Comparison of ENCODE assay signal across 15 cellular contexts in the genomic region with DNA sequence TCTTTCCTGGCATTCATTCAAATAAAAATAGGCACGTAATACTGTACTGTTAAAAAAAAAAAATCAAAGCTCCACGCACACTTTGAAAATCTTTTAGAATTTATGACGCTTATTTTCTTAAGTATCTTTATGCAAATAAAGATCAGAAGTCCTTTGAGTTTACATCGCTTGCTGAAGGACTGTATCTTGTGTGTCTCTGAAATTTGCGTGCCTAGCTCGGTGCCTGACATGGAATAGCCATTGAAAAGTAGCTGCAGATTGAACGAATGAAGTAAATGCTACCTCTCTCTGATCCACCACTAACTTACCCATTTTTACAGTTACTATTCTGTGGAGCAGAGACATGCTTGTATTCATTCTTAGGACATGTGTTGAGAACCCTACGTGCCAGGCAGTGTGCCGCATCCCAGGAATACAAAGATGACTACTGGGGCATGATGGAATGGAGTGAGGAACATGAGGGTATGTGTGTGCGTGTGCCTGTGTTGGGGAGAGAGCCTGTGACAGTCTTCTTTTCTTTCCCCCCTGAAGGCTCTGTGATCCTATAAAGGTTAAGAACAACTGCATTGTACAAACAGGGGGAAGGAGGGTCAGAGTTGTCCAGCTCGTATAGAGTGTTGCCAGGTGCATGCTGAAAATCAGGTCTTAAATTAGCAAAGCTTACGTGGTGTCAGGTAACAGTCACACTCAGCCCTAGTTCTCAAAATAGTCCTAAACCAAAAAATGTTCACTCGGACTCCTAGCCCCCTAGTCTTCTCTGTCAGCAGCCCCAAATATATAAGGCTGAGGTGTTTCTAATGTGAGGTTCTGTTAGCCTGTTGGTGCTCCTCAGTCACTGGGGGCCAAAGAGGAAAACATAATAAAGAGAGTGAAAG.
A peak's percentile ranks its signal among the peaks of the same experiment; 100 is the strongest.
DNase-seq lines count a peak whose midpoint lies in the region; ATAC-seq and TF ChIP-seq lines count a peak whose summit lies in the region.
"Had no signal": no experiment of that assay in that cellular context is flagged by ENCODE, and none has a peak within 500 bp of the region (broad histone marks: within the 10 kb centered on the region; RNA-seq: fewer than 3 reads in every experiment).

No MANE protein-coding gene starts in this region.

- POLR2A ChIA-PET in CD4-positive, alpha-beta T cell (lab: Charles Lee): interaction anchor here (0.7 to 19.5 kb wide), 18 partner anchors 9 to 88 kb away, joined by 3 to 1077 read pairs (median 4); no protein-coding TSS in a partner anchor

- no peak overlapping the region for H3K27ac Mint-ChIP-seq in CD4-positive, alpha-beta T cell
- no peak overlapping the region for H3K27ac Mint-ChIP-seq in activated T-helper 2 cell treated with anti-CD3 and anti-CD28 coated beads, Interferon-gamma antibody, Interleukin-2, Interleukin-4, amounts not matched to agents 10 μg/mL and 5 μg/mL and 100 μg/mL, durations not matched to agents 14 hours and 24 hours and 36 hours
- peak overlapping the region; percentile 5 for H3K27ac Mint-ChIP-seq in mesothelial cell of epicardium
- H3K27ac Mint-ChIP-seq: activated CD8-positive, alpha-beta T cell treated with anti-CD3 and anti-CD28 coated beads for 36 hours; activated naive CD8-positive, alpha-beta T cell treated with anti-CD3 and anti-CD28 coated beads, Interleukin-2, amount 10 ng/mL, durations not matched to agents 7 days and 5 days; nephron had no signal

- H3K27me3 Mint-ChIP-seq in CD4-positive, alpha-beta T cell: no peaks in the 10 kb centered on the region
- H3K27me3 Mint-ChIP-seq in activated T-helper 2 cell treated with anti-CD3 and anti-CD28 coated beads, Interferon-gamma antibody, Interleukin-2, Interleukin-4, amounts not matched to agents 10 μg/mL and 5 μg/mL and 100 μg/mL, durations not matched to agents 14 hours and 24 hours and 36 hours (ENCODE audit: low read depth): no peaks in the 10 kb centered on the region
- H3K27me3 Mint-ChIP-seq in mesothelial cell of epicardium (ENCODE audit: low read depth): peaks cover 33% of the 10 kb centered on the region
- H3K27me3 Mint-ChIP-seq: activated CD8-positive, alpha-beta T cell treated with anti-CD3 and anti-CD28 coated beads for 36 hours; activated naive CD8-positive, alpha-beta T cell treated with anti-CD3 and anti-CD28 coated beads, Interleukin-2, amount 10 ng/mL, durations not matched to agents 7 days and 5 days; T-cell had no signal

- intact Hi-C loops in CD4-positive, alpha-beta T cell (cut with DNase I, micrococcal nuclease): loop anchor here (2.0 to 5.0 kb wide), 5 partner anchors 27 to 78 kb away; no protein-coding TSS in a partner anchor
- intact Hi-C loops in activated T-helper 2 cell treated with anti-CD3 and anti-CD28 coated beads, Interferon-gamma antibody, Interleukin-2, Interleukin-4, amounts not matched to agents 10 μg/mL and 5 μg/mL and 100 μg/mL, durations not matched to agents 14 hours and 24 hours and 36 hours (cut with micrococcal nuclease): loop anchor here (1.0 to 5.0 kb wide), 3 partner anchors 21 to 32 kb away; no protein-coding TSS in a partner anchor

- peak overlapping the region; percentile 75 for H3K27ac ChIP-seq in CD4-positive, alpha-beta T cell (ENCODE audit: low read depth, low read length)
- H3K27ac ChIP-seq: right lobe of liver, suprapubic skin had no signal

- H3K4me3 ChIP-seq in GM08714 (ENCODE audit: low read length): peak overlapping the region; percentile 38; the same call in 1 of the 2 replicates
- H3K4me3 ChIP-seq: right lobe of liver, suprapubic skin had no signal

- TF ChIP-seq CTCF in CD4-positive, alpha-beta T cell (IDR thresholded peaks at IDR 0.05): no peak
- TF ChIP-seq CTCF in mesothelial cell of epicardium (IDR thresholded peaks at IDR 0.05; ENCODE audit: unreplicated experiment): no peak

- H3K4me1 Mint-ChIP-seq in CD4-positive, alpha-beta T cell (ENCODE audit: low read depth): peaks cover 36% of the 10 kb centered on the region
- H3K4me1 Mint-ChIP-seq in activated T-helper 2 cell treated with anti-CD3 and anti-CD28 coated beads, Interferon-gamma antibody, Interleukin-2, Interleukin-4, amounts not matched to agents 10 μg/mL and 5 μg/mL and 100 μg/mL, durations not matched to agents 14 hours and 24 hours and 36 hours (ENCODE audit: low read depth): peaks cover 94% of the 10 kb centered on the region
- peaks cover 27% of the 10 kb centered on the region for H3K4me1 Mint-ChIP-seq in mesothelial cell of epicardium

- peaks cover 65% of the 10 kb centered on the region for H3K36me3 Mint-ChIP-seq in CD4-positive, alpha-beta T cell (ENCODE audit: low read depth)
- H3K36me3 Mint-ChIP-seq in activated T-helper 2 cell treated with anti-CD3 and anti-CD28 coated beads, Interferon-gamma antibody, Interleukin-2, Interleukin-4, amounts not matched to agents 10 μg/mL and 5 μg/mL and 100 μg/mL, durations not matched to agents 14 hours and 24 hours and 36 hours (ENCODE audit: low read depth): peaks cover 79% of the 10 kb centered on the region
- peaks cover 2% of the 10 kb centered on the region for H3K36me3 Mint-ChIP-seq in mesothelial cell of epicardium

- peak in 1 of 10 experiments; percentile 27 for DNase-seq in CD4-positive, alpha-beta T cell
- no peak for DNase-seq in activated T-helper 2 cell treated with anti-CD3 and anti-CD28 coated beads, Interferon-gamma antibody, Interleukin-2, Interleukin-4, amounts not matched to agents 10 μg/mL and 5 μg/mL and 100 μg/mL, durations not matched to agents 14 hours and 24 hours and 36 hours (ENCODE audit: low spot score)
- DNase-seq in mesothelial cell of epicardium (ENCODE audit: low spot score in 2 of 2, unreplicated experiment in 2 of 2): no peak
- DNase-seq in hypothalamus (lab: John Stamatoyannopoulos, UW): no peak
- DNase-seq in medulla oblongata (ENCODE audit: extremely low spot score): no peak
- DNase-seq in DMS79 treated with DMSO at 0.1 percent for 48 hours (lab: John Stamatoyannopoulos, UW): no peak
- DNase-seq: Calu3, NCI-H2171, right lobe of liver had no signal

- CTCF ChIA-PET in CD4-positive, alpha-beta T cell (lab: Charles Lee): interaction anchor here (1.0 to 3.9 kb wide), 9 partner anchors 10 to 91 kb away, joined by 3 to 28 read pairs (median 5); no protein-coding TSS in a partner anchor

- H3K4me3 Mint-ChIP-seq in CD4-positive, alpha-beta T cell: peak overlapping the region; percentile 86
- peak overlapping the region; percentile 89 for H3K4me3 Mint-ChIP-seq in activated T-helper 2 cell treated with anti-CD3 and anti-CD28 coated beads, Interferon-gamma antibody, Interleukin-2, Interleukin-4, amounts not matched to agents 10 μg/mL and 5 μg/mL and 100 μg/mL, durations not matched to agents 14 hours and 24 hours and 36 hours (ENCODE audit: low read depth)
- no peak overlapping the region for H3K4me3 Mint-ChIP-seq in mesothelial cell of epicardium
- H3K4me3 Mint-ChIP-seq: activated CD8-positive, alpha-beta T cell treated with anti-CD3 and anti-CD28 coated beads for 36 hours; activated naive CD8-positive, alpha-beta T cell treated with anti-CD3 and anti-CD28 coated beads, Interleukin-2, amount 10 ng/mL, durations not matched to agents 7 days and 5 days; nephron had no signal

- no peaks in the 10 kb centered on the region for H3K9me3 Mint-ChIP-seq in CD4-positive, alpha-beta T cell
- peaks cover 10% of the 10 kb centered on the region for H3K9me3 Mint-ChIP-seq in activated T-helper 2 cell treated with anti-CD3 and anti-CD28 coated beads, Interferon-gamma antibody, Interleukin-2, Interleukin-4, amounts not matched to agents 10 μg/mL and 5 μg/mL and 100 μg/mL, durations not matched to agents 14 hours and 24 hours and 36 hours
- H3K9me3 Mint-ChIP-seq in mesothelial cell of epicardium: peaks cover 6% of the 10 kb centered on the region
- H3K9me3 Mint-ChIP-seq: nephron had no signal

- no peaks in the 10 kb centered on the region for H3K27me3 ChIP-seq in CD4-positive, alpha-beta T cell (ENCODE audit: control insufficient read depth, insufficient read depth, low read length)
- H3K27me3 ChIP-seq: right lobe of liver, suprapubic skin had no signal

- H3K9me3 ChIP-seq in CD4-positive, alpha-beta T cell (ENCODE audit: control insufficient read depth, low read length): peaks cover 2% of the 10 kb centered on the region
- H3K9me3 ChIP-seq: right lobe of liver, suprapubic skin had no signal

- ATAC-seq in CD4-positive, alpha-beta T cell (ENCODE audit: poor library complexity): peak; percentile 4
